In genomic region chr17:8151641-8152111, GRCh38 we compare ENCODE assay signal across 8 cellular contexts. TPM values are rescaled to one million over a fixed set of nuclear protein-coding genes. Genes with fewer than 3 reads are reported as not detected.
DNase-seq lines count a peak whose midpoint lies in the region; ATAC-seq and TF ChIP-seq lines count a peak whose summit lies in the region.

No MANE protein-coding gene starts in this region.

- TF ChIP-seq CTCF in A673 (conservative IDR thresholded peaks at IDR 0.05; ENCODE audit: low read depth, low read length), result no peak
- TF ChIP-seq CTCF in GM06990 (IDR thresholded peaks at IDR 0.05; ENCODE audit: insufficient read depth, low read length, poor library complexity, severe bottlenecking), result no peak
- TF ChIP-seq CTCF in upper lobe of left lung (IDR thresholded peaks at IDR 0.05), result no peak
- TF ChIP-seq CTCF in omental fat pad (IDR thresholded peaks at IDR 0.05), result no peak

- no peak for TF ChIP-seq POLR2A in upper lobe of left lung (IDR thresholded peaks at IDR 0.05)

- peak overlapping the region; percentile 92 for H3K27ac Mint-ChIP-seq in T-helper 2 cell treated with Interferon-gamma antibody and Interleukin-4, amounts not matched to agents 5 μg/mL and 100 μg/mL, for 36 hours

- DNase-seq in A673 (ENCODE audit: low spot score) (peak; percentile 59), GM06990 (ENCODE audit: extremely low read depth, insufficient read length) (peak; percentile 49), epithelial cell of prostate (ENCODE audit: low read depth, low spot score) (no peak), midbrain (lab: John Stamatoyannopoulos, UW) (peak; percentile 68), upper lobe of left lung (peak; percentile 88 to 91), omental fat pad (ENCODE audit: low spot score) (no peak)
- peak; percentile 28 for DNase-seq in T-helper 2 cell treated with Interferon-gamma antibody and Interleukin-4, amounts not matched to agents 5 μg/mL and 100 μg/mL, for 36 hours (ENCODE audit: low spot score)

- BruUV-seq in A673 (replicated peaks; lab: Mats Ljungman, UMichigan), result TSS peak; percentile 85

- H3K27ac ChIP-seq in A673 (ENCODE audit: low read depth, low read length, poor library complexity, severe bottlenecking) (peak overlapping the region; percentile 97), epithelial cell of prostate (peak overlapping the region; percentile 100), upper lobe of left lung (peak overlapping the region; percentile 98 to 100 (median 99))

- no peaks in the 10 kb centered on the region for H3K9me3 Mint-ChIP-seq in T-helper 2 cell treated with Interferon-gamma antibody and Interleukin-4, amounts not matched to agents 5 μg/mL and 100 μg/mL, for 36 hours

- 0 to 1% methylated on average over 22 of the region's 22 CpGs for WGBS in upper lobe of left lung, 2 donors

- POLR2A ChIA-PET in A673 (lab: Charles Lee; ENCODE audit: low non-redundant PET), result interaction anchor here (0.6 to 1.0 kb wide), 3 partner anchors 16 to 21 kb away, joined by 3 to 7 read pairs (median 6); no protein-coding TSS in a partner anchor

- H3K27me3 Mint-ChIP-seq in T-helper 2 cell treated with Interferon-gamma antibody and Interleukin-4, amounts not matched to agents 5 μg/mL and 100 μg/mL, for 36 hours (ENCODE audit: low read depth), result no peaks in the 10 kb centered on the region

- ATAC-seq in upper lobe of left lung (ENCODE audit: low FRiP score in 2 of 2) (peak; percentile 2 to 4), GM21390 (IDR thresholded peaks at IDR 0.05; ENCODE audit: unreplicated experiment) (no peak), omental fat pad (ENCODE audit: low FRiP score) (no peak)

- H3K4me1 ChIP-seq in A673 (ENCODE audit: insufficient read depth, low read length, poor library complexity, severe bottlenecking) (peaks cover 43% of the 10 kb centered on the region), upper lobe of left lung (peaks cover 31 to 57% (median 36%) of the 10 kb centered on the region in 4 donors)

- peak overlapping the region; percentile 95 for H3K4me3 Mint-ChIP-seq in T-helper 2 cell treated with Interferon-gamma antibody and Interleukin-4, amounts not matched to agents 5 μg/mL and 100 μg/mL, for 36 hours

- H3K9me3 ChIP-seq in A673 (ENCODE audit: low read depth, low read length, poor library complexity, severe bottlenecking) (no peaks in the 10 kb centered on the region), upper lobe of left lung (no peaks in the 10 kb centered on the region)

- intact Hi-C loops in A673 (cut with micrococcal nuclease; ENCODE audit: unreplicated experiment), result loop anchor here (1.0 kb wide), 1 partner anchor 12 kb away; no protein-coding TSS in a partner anchor

- peaks cover 17% of the 10 kb centered on the region for H3K36me3 Mint-ChIP-seq in T-helper 2 cell treated with Interferon-gamma antibody and Interleukin-4, amounts not matched to agents 5 μg/mL and 100 μg/mL, for 36 hours (ENCODE audit: low read depth)

- H3K27me3 ChIP-seq in A673 (replicated peaks; ENCODE audit: insufficient read depth, low read depth, low read length, poor library complexity) (no peaks in the 10 kb centered on the region), GM06990 (replicated peaks; ENCODE audit: control insufficient read depth, insufficient read depth, low read length) (no peaks in the 10 kb centered on the region), upper lobe of left lung (no peaks in the 10 kb centered on the region)

- CTCF ChIA-PET in A673 (lab: Charles Lee), result no interaction called here

- H3K4me3 ChIP-seq in A673 (ENCODE audit: low read depth, low read length, poor library complexity, severe bottlenecking) (peak overlapping the region; percentile 83), GM06990 (replicated peaks; ENCODE audit: low read depth, low read length) (peak overlapping the region; percentile 91), upper lobe of left lung (peak overlapping the region; percentile 65 to 92 (median 80))

- peaks cover 35% of the 10 kb centered on the region for H3K4me1 Mint-ChIP-seq in T-helper 2 cell treated with Interferon-gamma antibody and Interleukin-4, amounts not matched to agents 5 μg/mL and 100 μg/mL, for 36 hours (ENCODE audit: low read depth)

- peaks cover 34% of the 10 kb centered on the region for H3K36me3 ChIP-seq in A673 (ENCODE audit: insufficient read depth, low read length, poor library complexity, severe bottlenecking)
- H3K36me3 ChIP-seq in GM06990 (ENCODE audit: control insufficient read depth, insufficient read depth, low read length), result peaks cover 26% of the 10 kb centered on the region
- peaks cover 42 to 51% (median 46%) of the 10 kb centered on the region in 4 donors for H3K36me3 ChIP-seq in upper lobe of left lung

- peak; percentile 61 to 98 (median 97) for TF ChIP-seq EP300 in upper lobe of left lung (IDR thresholded peaks at IDR 0.05)

RNA-seq across cellular contexts. Expression of gene PER1, which starts 0.5 kb away (rescaled TPM):
- total RNA-seq in A673 (2021), result 47.1 and 50.0 TPM in 2 replicates
- total RNA-seq in upper lobe of left lung, result 100 to 1,000 TPM; 112 to 358 (median 288) TPM
- total RNA-seq in omental fat pad, result 100 to 1,000 TPM in 2 of 4 donors, 10 to 100 TPM in 2; 78.8 to 169 (median 122) TPM

RNA-seq across cellular contexts. Expression of gene VAMP2, which starts 11.1 kb away (rescaled TPM):
- total RNA-seq in A673 (2021), result 41.3 and 51.0 TPM in 2 replicates
- 10 to 100 TPM; 27.2 to 75.8 (median 49.8) TPM for total RNA-seq in upper lobe of left lung
- total RNA-seq in omental fat pad, result 10 to 100 TPM; 16.8 to 42.1 (median 21.2) TPM

RNA-seq across cellular contexts. Expression of gene TMEM107, which starts 24.5 kb away (rescaled TPM):
- total RNA-seq in A673 (2021) (19.4 and 25.3 TPM in 2 replicates), upper lobe of left lung (10 to 100 TPM; 11.5 to 32.5 (median 17.3) TPM), omental fat pad (10 to 100 TPM; 10.9 to 78.4 (median 34.1) TPM)

RNA-seq across cellular contexts. Expression of gene HES7, which starts 27.8 kb away (rescaled TPM):
- 1.7 and 3.9 TPM in 2 replicates for total RNA-seq in A673 (2021)
- total RNA-seq in upper lobe of left lung, result 1 to 10 TPM in 1 of 6 donors, not detected in 5; 4.9 TPM
- under 1 TPM in 1 of 4 donors, not detected in 3; 0.46 TPM for total RNA-seq in omental fat pad

RNA-seq across cellular contexts. Expression of gene ALOXE3, which starts 33.4 kb away (rescaled TPM):
- total RNA-seq in A673 (2021) (not detected in 2 replicates), upper lobe of left lung (not detected), omental fat pad (under 1 TPM in 2 of 4 donors, not detected in 2; 0.09 to 0.24 TPM)

Comparison
In these comparisons a context has a peak if more than half of its experiments do, and no peak if none do; other contexts are left out.
1. DNase-seq: peak in A673 (single experiment), GM06990 (single experiment), T-helper 2 cell treated with Interferon-gamma antibody and Interleukin-4, amounts not matched to agents 5 μg/mL and 100 μg/mL, for 36 hours (single experiment), midbrain (single experiment) and upper lobe of left lung (2 of 2); none in epithelial cell of prostate (single experiment) and omental fat pad (single experiment).
2. ATAC-seq: peak in upper lobe of left lung (2 of 2); none in GM21390 (single experiment) and omental fat pad (single experiment).
3. Peak in every context shown above with its lines, with median percentiles within 50 percentile points of each other: H3K27ac ChIP-seq and H3K4me3 ChIP-seq.